8 cellular contexts compared by ENCODE assay signal in genomic region chrX:22526339-22526738, GRCh38.
A peak's percentile ranks its signal among the peaks of the same experiment; 100 is the strongest.
DNase-seq lines count a peak whose midpoint lies in the region; ATAC-seq and TF ChIP-seq lines count a peak whose summit lies in the region.
"Had no signal": no experiment of that assay in that cellular context is flagged by ENCODE, and none has a peak within 500 bp of the region (broad histone marks: within the 10 kb centered on the region; RNA-seq: fewer than 3 reads in every experiment).

No MANE protein-coding gene starts in this region.

- DNase-seq in RWPE2 (ENCODE audit: low spot score) (no peak), nucleus accumbens (lab: John Stamatoyannopoulos, UW) (no peak), OCI-M2 (lab: John Stamatoyannopoulos, UW; ENCODE audit: unreplicated experiment) (no peak)
- DNase-seq in activated CD4-positive, alpha-beta T cell treated with anti-CD3 and anti-CD28 coated beads, Interleukin-2, amount 50 U/mL, for 1 hour = no peak

- no peaks in the 10 kb centered on the region for H3K9me3 ChIP-seq in RWPE2 (ENCODE audit: severe bottlenecking)

- no peak for TF ChIP-seq CTCF in RWPE2 (IDR thresholded peaks at IDR 0.05; ENCODE audit: poor library complexity, severe bottlenecking)

- H3K27me3 ChIP-seq in RWPE2 (ENCODE audit: insufficient read depth, poor library complexity, severe bottlenecking) = no peaks in the 10 kb centered on the region

- H3K4me3 Mint-ChIP-seq in stimulated activated memory B cell treated with anti-CD40 and anti-IgM and Interleukin-4, amounts not matched to agents 10 μg/mL and 1 μg/mL and 100 μg/mL, for 72 hours = no peak overlapping the region

- ATAC-seq in GM19324 (IDR thresholded peaks at IDR 0.05; ENCODE audit: low FRiP score, unreplicated experiment) (peak; percentile 96), HG03064 (IDR thresholded peaks at IDR 0.05; ENCODE audit: low read depth, unreplicated experiment) (peak; percentile 100), RWPE2 (ENCODE audit: low read depth) (peak; percentile 98)
- ATAC-seq in stimulated activated memory B cell treated with anti-CD40 and anti-IgM and Interleukin-4, amounts not matched to agents 10 μg/mL and 1 μg/mL and 100 μg/mL, for 72 hours = peak; percentile 93

- H3K27me3 Mint-ChIP-seq in stimulated activated memory B cell treated with anti-CD40 and anti-IgM and Interleukin-4, amounts not matched to agents 10 μg/mL and 1 μg/mL and 100 μg/mL, for 72 hours = no peaks in the 10 kb centered on the region

- H3K36me3 ChIP-seq in RWPE2 (ENCODE audit: low read depth) = no peaks in the 10 kb centered on the region

- peaks cover 27% of the 10 kb centered on the region for H3K4me1 Mint-ChIP-seq in stimulated activated memory B cell treated with anti-CD40 and anti-IgM and Interleukin-4, amounts not matched to agents 10 μg/mL and 1 μg/mL and 100 μg/mL, for 72 hours

- H3K4me1 ChIP-seq in RWPE2 (ENCODE audit: insufficient read depth, poor library complexity, severe bottlenecking) = peaks cover 15% of the 10 kb centered on the region

- H3K27ac Mint-ChIP-seq in stimulated activated memory B cell treated with anti-CD40 and anti-IgM and Interleukin-4, amounts not matched to agents 10 μg/mL and 1 μg/mL and 100 μg/mL, for 72 hours = peak overlapping the region; percentile 71

- peaks cover 3% of the 10 kb centered on the region for H3K9me3 Mint-ChIP-seq in stimulated activated memory B cell treated with anti-CD40 and anti-IgM and Interleukin-4, amounts not matched to agents 10 μg/mL and 1 μg/mL and 100 μg/mL, for 72 hours

- H3K27ac ChIP-seq in RWPE2 (ENCODE audit: poor library complexity, severe bottlenecking) = peak overlapping the region; percentile 80
- H3K27ac ChIP-seq: skin epidermis had no signal

- no peak overlapping the region for H3K4me3 ChIP-seq in RWPE2 (ENCODE audit: severe bottlenecking)
- H3K4me3 ChIP-seq: skin epidermis had no signal

- no peaks in the 10 kb centered on the region for H3K36me3 Mint-ChIP-seq in stimulated activated memory B cell treated with anti-CD40 and anti-IgM and Interleukin-4, amounts not matched to agents 10 μg/mL and 1 μg/mL and 100 μg/mL, for 72 hours
